In the genomic region with DNA sequence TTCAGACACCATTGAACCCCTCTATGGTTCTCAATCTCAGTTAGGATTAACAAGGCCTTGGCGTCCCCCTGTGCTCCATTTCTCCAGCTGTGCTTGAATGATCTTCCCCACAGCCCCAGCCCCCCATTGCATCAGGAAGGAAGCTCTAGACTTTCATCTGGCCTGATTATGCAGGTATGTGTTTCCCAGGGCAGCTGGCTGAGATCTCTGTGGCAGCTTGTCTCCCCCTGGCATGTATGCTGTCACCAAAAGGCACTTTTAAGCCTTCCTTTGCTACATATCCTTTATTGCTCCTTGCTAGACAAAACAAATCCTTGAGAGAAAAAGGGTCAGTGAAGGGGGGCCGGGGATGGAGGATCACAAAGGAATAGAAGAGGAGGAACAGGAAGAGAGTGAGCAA, we compare ENCODE assay signal across 24 cellular contexts.
DNase-seq lines count a peak whose midpoint lies in the region; ATAC-seq and TF ChIP-seq lines count a peak whose summit lies in the region.
"Had no signal": no experiment of that assay in that cellular context is flagged by ENCODE, and none has a peak within 500 bp of the region (broad histone marks: within the 10 kb centered on the region; RNA-seq: fewer than 3 reads in every experiment).

No MANE protein-coding gene starts in this region.

- CTCF ChIA-PET in activated CD8-positive, alpha-beta T cell treated with anti-CD3 and anti-CD28 coated beads, Interleukin-2, amount 10 ng/mL, durations not matched to agents 7 days and 5 days (lab: Charles Lee), result no interaction called here

- no peak overlapping the region for H3K27ac ChIP-seq in BLaER1
- no peak overlapping the region for H3K27ac ChIP-seq in OCI-LY3 (ENCODE audit: low read length)
- peak overlapping the region; percentile 87 for H3K27ac ChIP-seq in iPS DF 6.9 (ENCODE audit: low read length)
- no peak overlapping the region for H3K27ac ChIP-seq in aorta (ENCODE audit: low read depth in 1 of 2, low read length in 2 of 2)
- H3K27ac ChIP-seq: adrenal gland, brain microvascular endothelial cell, skin epidermis, tibial nerve had no signal

- no peaks in the 10 kb centered on the region for H4K20me1 ChIP-seq in BLaER1
- H4K20me1 ChIP-seq in OCI-LY3 (ENCODE audit: insufficient read depth, low read length), result no peaks in the 10 kb centered on the region

- H3K9me3 ChIP-seq in BLaER1, result no peaks in the 10 kb centered on the region
- H3K9me3 ChIP-seq in OCI-LY3 (ENCODE audit: insufficient read depth, low read length), result no peaks in the 10 kb centered on the region
- H3K9me3 ChIP-seq in iPS DF 6.9 (ENCODE audit: control insufficient read depth, insufficient read depth, low read length), result no peaks in the 10 kb centered on the region
- H3K9me3 ChIP-seq in aorta (ENCODE audit: control insufficient read depth, low read length), result no peaks in the 10 kb centered on the region
- H3K9me3 ChIP-seq: adrenal gland, tibial nerve had no signal

- H3K4me3 ChIP-seq in BLaER1, result no peak overlapping the region
- H3K4me3 ChIP-seq in OCI-LY3 (ENCODE audit: low read length), result no peak overlapping the region
- H3K4me3 ChIP-seq in iPS DF 6.9 (ENCODE audit: low read length), result no peak overlapping the region
- H3K4me3 ChIP-seq in aorta (ENCODE audit: low read length in 2 of 2), result no peak overlapping the region
- H3K4me3 ChIP-seq: adrenal gland, skin epidermis, tibial nerve had no signal

- H3K4me1 ChIP-seq in BLaER1 (peaks cover 10% of the 10 kb centered on the region), OCI-LY3 (ENCODE audit: low read length) (0 out of 2 replicates have a peak, but pooled peaks cover 3% of the 10 kb centered on the region), iPS DF 6.9 (ENCODE audit: control insufficient read depth, insufficient read depth, low read length) (no peaks in the 10 kb centered on the region), aorta (ENCODE audit: control insufficient read depth in 1 of 2, insufficient read depth in 2 of 2, low read length in 2 of 2) (no peaks in the 10 kb centered on the region)
- H3K4me1 ChIP-seq: adrenal gland, tibial nerve had no signal

- ATAC-seq in activated CD8-positive, alpha-beta T cell treated with anti-CD3 and anti-CD28 coated beads, Interleukin-2, amount 10 ng/mL, durations not matched to agents 7 days and 5 days, result no peak
- ATAC-seq in aorta (ENCODE audit: low FRiP score), result no peak
- ATAC-seq: activated T-cell treated with anti-CD3 and anti-CD28 coated beads, Interleukin-2, amount 50 U/mL, for 72 hours had no signal

- H3K36me3 Mint-ChIP-seq in nephron (ENCODE audit: low read depth), result no peaks in the 10 kb centered on the region
- H3K36me3 Mint-ChIP-seq in activated CD8-positive, alpha-beta T cell treated with anti-CD3 and anti-CD28 coated beads, Interleukin-2, amount 10 ng/mL, durations not matched to agents 7 days and 5 days (ENCODE audit: low read depth), result no peaks in the 10 kb centered on the region

- no peaks in the 10 kb centered on the region for H3K36me3 ChIP-seq in BLaER1
- no peaks in the 10 kb centered on the region for H3K36me3 ChIP-seq in OCI-LY3 (replicated peaks; ENCODE audit: low read depth, low read length)
- H3K36me3 ChIP-seq in iPS DF 6.9 (ENCODE audit: control insufficient read depth, insufficient read depth, low read length), result no peaks in the 10 kb centered on the region
- H3K36me3 ChIP-seq in aorta (ENCODE audit: control insufficient read depth in 1 of 2, insufficient read depth in 2 of 2, low read length in 1 of 2), result no peaks in the 10 kb centered on the region
- H3K36me3 ChIP-seq: adrenal gland, brain microvascular endothelial cell, tibial nerve had no signal

- no peaks in the 10 kb centered on the region for H3K9me3 Mint-ChIP-seq in nephron
- H3K9me3 Mint-ChIP-seq in activated CD8-positive, alpha-beta T cell treated with anti-CD3 and anti-CD28 coated beads, Interleukin-2, amount 10 ng/mL, durations not matched to agents 7 days and 5 days (ENCODE audit: insufficient read depth), result peaks cover 4% of the 10 kb centered on the region

- H3K4me3 Mint-ChIP-seq in nephron, result no peak overlapping the region
- H3K4me3 Mint-ChIP-seq in activated CD8-positive, alpha-beta T cell treated with anti-CD3 and anti-CD28 coated beads, Interleukin-2, amount 10 ng/mL, durations not matched to agents 7 days and 5 days, result no peak overlapping the region
- H3K4me3 Mint-ChIP-seq: activated T-cell treated with anti-CD3 and anti-CD28 coated beads, Interleukin-2, amount 50 U/mL, for 72 hours had no signal

- H3K4me2 ChIP-seq in BLaER1 (peak overlapping the region; percentile 43), OCI-LY3 (ENCODE audit: low read length) (no peak overlapping the region)

- POLR2A ChIA-PET in activated CD8-positive, alpha-beta T cell treated with anti-CD3 and anti-CD28 coated beads, Interleukin-2, amount 10 ng/mL, durations not matched to agents 7 days and 5 days (lab: Charles Lee), result no interaction called here

- no peaks in the 10 kb centered on the region for H3K27me3 ChIP-seq in BLaER1
- no peaks in the 10 kb centered on the region for H3K27me3 ChIP-seq in OCI-LY3 (ENCODE audit: low read depth, low read length)
- no peaks in the 10 kb centered on the region for H3K27me3 ChIP-seq in iPS DF 6.9 (ENCODE audit: control insufficient read depth, insufficient read depth, low read length)
- H3K27me3 ChIP-seq in aorta (ENCODE audit: control insufficient read depth in 1 of 2, insufficient read depth in 2 of 2, low read length in 1 of 2), result no peaks in the 10 kb centered on the region
- H3K27me3 ChIP-seq: adrenal gland, brain microvascular endothelial cell, tibial nerve had no signal

- WGBS in iPS DF 6.9 (ENCODE audit: insufficient coverage, insufficient read length), result no CpG with 5 or more reads among the region's 2 CpGs
- WGBS in aorta, 2 donors, result 85 to 91% methylated on average over 2 of the region's 2 CpGs

- peaks cover 6% of the 10 kb centered on the region for H3K4me1 Mint-ChIP-seq in nephron
- no peaks in the 10 kb centered on the region for H3K4me1 Mint-ChIP-seq in activated CD8-positive, alpha-beta T cell treated with anti-CD3 and anti-CD28 coated beads, Interleukin-2, amount 10 ng/mL, durations not matched to agents 7 days and 5 days (ENCODE audit: low read depth)

- H3K9ac ChIP-seq in BLaER1 (no peak overlapping the region), OCI-LY3 (ENCODE audit: low read length) (no peak overlapping the region)

- H3K27me3 Mint-ChIP-seq in nephron (ENCODE audit: low read depth), result no peaks in the 10 kb centered on the region
- H3K27me3 Mint-ChIP-seq in activated CD8-positive, alpha-beta T cell treated with anti-CD3 and anti-CD28 coated beads, Interleukin-2, amount 10 ng/mL, durations not matched to agents 7 days and 5 days (ENCODE audit: low read depth), result no peaks in the 10 kb centered on the region

- DNase-seq in iPS DF 6.9 (ENCODE audit: low read depth, low spot score) (peak; percentile 77), aorta (no peak), occipital lobe (lab: John Stamatoyannopoulos, UW) (no peak), medulla oblongata (ENCODE audit: extremely low spot score) (no peak)
- no peak for DNase-seq in activated CD8-positive, alpha-beta T cell treated with anti-CD3 and anti-CD28 coated beads, Interleukin-2, amount 10 ng/mL, durations not matched to agents 7 days and 5 days
- DNase-seq: activated CD4-positive, CD25-positive, alpha-beta regulatory T cell; activated naive CD4-positive, alpha-beta T cell treated with Interleukin-2 at 50 U/mL for 16 hours; activated T-cell treated with anti-CD3 and anti-CD28 coated beads, Interleukin-2, amount 50 U/mL, for 72 hours; adrenal gland; AML-193; brain microvascular endothelial cell; DMS153; effector CD8-positive, alpha-beta T cell; erythroblast; head of caudate nucleus; NCI-H1048; NCI-H2029 treated with DMSO at 0.1 percent for 48 hours; NCI-H345; stimulated activated CD4-positive, alpha-beta T cell treated with anti-CD3 and anti-CD28 coated beads, Interleukin-2, amount 100 ng/mL, for 24 hours had no signal

- intact Hi-C loops in aorta (cut with DNase I), result no loop called here

- peak overlapping the region; percentile 39; the same call in 1 of the 2 replicates for H2AFZ ChIP-seq in OCI-LY3 (ENCODE audit: low read depth, low read length)

- no peak for TF ChIP-seq CTCF in OCI-LY3 (IDR thresholded peaks at IDR 0.05; ENCODE audit: low read depth, low read length)
- no peak for TF ChIP-seq CTCF in nephron (IDR thresholded peaks at IDR 0.05; ENCODE audit: unreplicated experiment in 3 of 3)

- peak overlapping the region; percentile 1 to 86 (median 50) for H3K27ac Mint-ChIP-seq in nephron
- no peak overlapping the region for H3K27ac Mint-ChIP-seq in activated CD8-positive, alpha-beta T cell treated with anti-CD3 and anti-CD28 coated beads, Interleukin-2, amount 10 ng/mL, durations not matched to agents 7 days and 5 days
- H3K27ac Mint-ChIP-seq: activated T-cell treated with anti-CD3 and anti-CD28 coated beads, Interleukin-2, amount 50 U/mL, for 72 hours had no signal

- no peaks in the 10 kb centered on the region for H3K79me2 ChIP-seq in OCI-LY3 (ENCODE audit: low read length)
